14 cellular contexts compared by ENCODE assay signal in genomic region chr17:975321-975982, GRCh38. TPM values are rescaled to one million over a fixed set of nuclear protein-coding genes. Genes with fewer than 3 reads are reported as not detected.
DNase-seq lines count a peak whose midpoint lies in the region; TF ChIP-seq lines count a peak whose summit lies in the region.
"Had no signal": no experiment of that assay in that cellular context is flagged by ENCODE, and none has a peak within 500 bp of the region (broad histone marks: within the 10 kb centered on the region; RNA-seq: fewer than 3 reads in every experiment).

No MANE protein-coding gene starts in this region.

- no peak for DNase-seq in mammary epithelial cell
- DNase-seq in MCF 10A (ENCODE audit: unreplicated experiment) = no peak
- no peak for DNase-seq in chondrocyte (ENCODE audit: low spot score)
- no peak for DNase-seq in vagina (ENCODE audit: extremely low spot score in 2 of 2)
- no peak for DNase-seq in thyroid gland
- no peak for DNase-seq in HEK293T (ENCODE audit: extremely low spot score)
- no peak for DNase-seq in NCI-H748 treated with DMSO at 0.1 percent for 48 hours (lab: John Stamatoyannopoulos, UW)
- DNase-seq: activated CD8-positive, alpha-beta memory T cell treated with anti-CD3 and anti-CD28 coated beads for 24 hours; activated naive CD8-positive, alpha-beta T cell treated with anti-CD3 and anti-CD28 coated beads, Interleukin-2, amount 10 ng/mL, durations not matched to agents 7 days and 5 days; DMS79; Karpas-422; stimulated activated CD4-positive, alpha-beta T cell treated with anti-CD3 and anti-CD28 coated beads, Interleukin-4, amount 100 ng/mL, for 4 hours had no signal

- H3K36me3 ChIP-seq in mammary epithelial cell (ENCODE audit: insufficient read depth, low read length) (no peaks in the 10 kb centered on the region), liver (ENCODE audit: control insufficient read depth in 4 of 4, insufficient read depth in 3 of 4, low read depth in 1 of 4, low read length in 3 of 4) (peaks cover 0 to 2% (median 0%) of the 10 kb centered on the region in 4 donors), vagina (no peaks in the 10 kb centered on the region), thyroid gland (no peaks in the 10 kb centered on the region)

- H3K4me3 Mint-ChIP-seq in MCF 10A (ENCODE audit: unreplicated experiment) = no peak overlapping the region
- H3K4me3 Mint-ChIP-seq in chondrocyte (ENCODE audit: unreplicated experiment) = peak overlapping the region; percentile 20
- H3K4me3 Mint-ChIP-seq: activated naive CD8-positive, alpha-beta T cell treated with anti-CD3 and anti-CD28 coated beads, Interleukin-2, amount 10 ng/mL, durations not matched to agents 7 days and 5 days; dendritic cell treated with granulocyte-macrophage colony-stimulating factor and Interleukin-4, amounts not matched to agents 40 ng/mL and 50 ng/mL, for 4 days had no signal

- TF ChIP-seq CTCF in mammary epithelial cell (conservative IDR thresholded peaks at IDR 0.05 in 1 of 2, IDR thresholded peaks at IDR 0.05 in 1 of 2; ENCODE audit: extremely low read depth in 1 of 2, insufficient read depth in 1 of 2, low read depth in 1 of 2, low read length in 2 of 2) (no peak), MCF 10A (IDR thresholded peaks at IDR 0.05; ENCODE audit: unreplicated experiment) (no peak), chondrocyte (IDR thresholded peaks at IDR 0.05) (no peak), liver (IDR thresholded peaks at IDR 0.05; ENCODE audit: low read depth, low read length, missing input control) (no peak), vagina (IDR thresholded peaks at IDR 0.05) (no peak), thyroid gland (IDR thresholded peaks at IDR 0.05) (no peak)

- peaks cover 7% of the 10 kb centered on the region for H3K4me1 Mint-ChIP-seq in MCF 10A (ENCODE audit: insufficient read depth, unreplicated experiment)
- H3K4me1 Mint-ChIP-seq in chondrocyte (ENCODE audit: low read depth) = peaks cover 61% of the 10 kb centered on the region

- CTCF ChIA-PET in mammary epithelial cell (lab: Charles Lee; ENCODE audit: low non-redundant PET) (no interaction called here), MCF 10A (lab: Yijun Ruan, JAX) (interaction anchor here (0.6 to 2.0 kb wide), 7 partner anchors 71 to 147 kb away, joined by 3 to 8 read pairs (median 3); no protein-coding TSS in a partner anchor), HEK293T (lab: Yijun Ruan, JAX) (interaction anchor here (0.5 kb wide), 1 partner anchor 162 kb away, joined by 3 read pairs; no protein-coding TSS in a partner anchor)

- H2AFZ ChIP-seq in mammary epithelial cell (ENCODE audit: low read depth, low read length) = no peak overlapping the region

- H3K4me3 ChIP-seq in mammary epithelial cell (replicated peaks in 1 of 3; ENCODE audit: insufficient read depth in 1 of 3, low read depth in 2 of 3, low read length in 3 of 3) = no peak overlapping the region
- H3K4me3 ChIP-seq in liver (ENCODE audit: low read depth in 1 of 3, low read length in 3 of 3) = no peak overlapping the region
- H3K4me3 ChIP-seq in vagina = no peak overlapping the region
- H3K4me3 ChIP-seq in thyroid gland (replicated peaks in 1 of 3) = no peak overlapping the region

- H3K9ac ChIP-seq in mammary epithelial cell (ENCODE audit: insufficient read depth, low read length) (no peak overlapping the region), liver (ENCODE audit: low read depth in 1 of 2, low read length in 2 of 2) (no peak overlapping the region)

- H3K27me3 ChIP-seq in mammary epithelial cell (ENCODE audit: insufficient read depth, low read length) = no peaks in the 10 kb centered on the region
- H3K27me3 ChIP-seq in liver (ENCODE audit: control insufficient read depth in 4 of 4, insufficient read depth in 4 of 4, low read length in 3 of 4) = no peaks in the 10 kb centered on the region
- H3K27me3 ChIP-seq in vagina = no peaks in the 10 kb centered on the region
- no peaks in the 10 kb centered on the region for H3K27me3 ChIP-seq in thyroid gland

- peak overlapping the region; percentile 28 for H3K4me2 ChIP-seq in mammary epithelial cell (ENCODE audit: insufficient read depth, low read depth, low read length)

- H3K9me3 ChIP-seq in mammary epithelial cell (replicated peaks; ENCODE audit: insufficient read depth, low read length) (no peaks in the 10 kb centered on the region), liver (ENCODE audit: control insufficient read depth in 4 of 4, low read length in 3 of 4) (no peaks in the 10 kb centered on the region), vagina (no peaks in the 10 kb centered on the region), thyroid gland (no peaks in the 10 kb centered on the region)

- H3K9me3 Mint-ChIP-seq in MCF 10A (ENCODE audit: unreplicated experiment) (no peaks in the 10 kb centered on the region), chondrocyte (ENCODE audit: low read depth) (no peaks in the 10 kb centered on the region)
- H3K9me3 Mint-ChIP-seq: activated naive CD8-positive, alpha-beta T cell treated with anti-CD3 and anti-CD28 coated beads, Interleukin-2, amount 10 ng/mL, durations not matched to agents 7 days and 5 days; dendritic cell treated with granulocyte-macrophage colony-stimulating factor and Interleukin-4, amounts not matched to agents 40 ng/mL and 50 ng/mL, for 4 days had no signal

- H3K27ac ChIP-seq in mammary epithelial cell (ENCODE audit: insufficient read depth, low read depth, low read length) = peak overlapping the region; percentile 35
- no peak overlapping the region for H3K27ac ChIP-seq in liver (ENCODE audit: low read depth in 1 of 2, low read length in 2 of 2)
- H3K27ac ChIP-seq in vagina = peak overlapping the region; percentile 5
- no peak overlapping the region for H3K27ac ChIP-seq in thyroid gland

- H3K27ac Mint-ChIP-seq in MCF 10A (ENCODE audit: low read depth, unreplicated experiment) (no peak overlapping the region), chondrocyte (ENCODE audit: unreplicated experiment) (peak overlapping the region; percentile 71)
- H3K27ac Mint-ChIP-seq: activated naive CD8-positive, alpha-beta T cell treated with anti-CD3 and anti-CD28 coated beads, Interleukin-2, amount 10 ng/mL, durations not matched to agents 7 days and 5 days; dendritic cell treated with granulocyte-macrophage colony-stimulating factor and Interleukin-4, amounts not matched to agents 40 ng/mL and 50 ng/mL, for 4 days had no signal

- H3K79me2 ChIP-seq in mammary epithelial cell (ENCODE audit: insufficient read depth, low read length) = peaks cover 79% of the 10 kb centered on the region

- 100% methylated on average over 4 of the region's 5 CpGs for WGBS in mammary epithelial cell (ENCODE audit: low coverage, missing lambda C conversion rate)
- WGBS in liver = 50% methylated on average over 5 of the region's 5 CpGs
- WGBS in thyroid gland, 2 donors = 35 to 37% methylated on average over 5 of the region's 5 CpGs

- H4K20me1 ChIP-seq in mammary epithelial cell (ENCODE audit: insufficient read depth, low read length) = no peaks in the 10 kb centered on the region

- TF ChIP-seq RAD21 in liver (IDR thresholded peaks at IDR 0.05) = no peak

- in situ Hi-C loops in mammary epithelial cell (cut with MboI; ENCODE audit: low sequenced_read_pairs in 2 of 2) = loop anchor here in 1 of 2 donors (10.0 kb wide), 1 partner anchor 101 kb away; no protein-coding TSS in a partner anchor

- dilution Hi-C loops in mammary epithelial cell (cut with HindIII; ENCODE audit: low sequenced_read_pairs) = loop anchor here (5.0 kb wide), 3 partner anchors 33 to 178 kb away; no protein-coding TSS in a partner anchor

- peaks cover 6% of the 10 kb centered on the region for H3K36me3 Mint-ChIP-seq in MCF 10A (ENCODE audit: insufficient read depth, unreplicated experiment)
- no peaks in the 10 kb centered on the region for H3K36me3 Mint-ChIP-seq in chondrocyte (ENCODE audit: low read depth)
- H3K36me3 Mint-ChIP-seq: activated naive CD8-positive, alpha-beta T cell treated with anti-CD3 and anti-CD28 coated beads, Interleukin-2, amount 10 ng/mL, durations not matched to agents 7 days and 5 days had no signal

- TF ChIP-seq POLR2A in vagina (IDR thresholded peaks at IDR 0.05) (no peak), thyroid gland (IDR thresholded peaks at IDR 0.05) (no peak)

- BruUV-seq in mammary epithelial cell (replicated peaks; lab: Mats Ljungman, UMichigan) = no TSS peak
- no TSS peak for BruUV-seq in MCF 10A (replicated peaks; lab: Mats Ljungman, UMichigan)

- H3K27me3 Mint-ChIP-seq in MCF 10A (ENCODE audit: insufficient read depth, unreplicated experiment) (no peaks in the 10 kb centered on the region), chondrocyte (ENCODE audit: low read depth) (no peaks in the 10 kb centered on the region)

- peaks cover 46% of the 10 kb centered on the region for H3K4me1 ChIP-seq in mammary epithelial cell (ENCODE audit: insufficient read depth, low read length)
- peaks cover 0 to 15% (median 9%) of the 10 kb centered on the region in 4 donors for H3K4me1 ChIP-seq in liver (ENCODE audit: control insufficient read depth in 4 of 4, insufficient read depth in 4 of 4, low read length in 3 of 4)
- H3K4me1 ChIP-seq in vagina = peaks cover 48% of the 10 kb centered on the region
- H3K4me1 ChIP-seq in thyroid gland = peaks cover 9 to 24% of the 10 kb centered on the region in 2 donors

- intact Hi-C loops in mammary epithelial cell (cut with micrococcal nuclease) (no loop called here), MCF 10A (cut with micrococcal nuclease) (no loop called here), vagina (cut with DNase I) (loop anchor here (10.0 kb wide), 2 partner anchors 91 to 121 kb away; no protein-coding TSS in a partner anchor), thyroid gland (cut with DNase I) (loop anchor here (5.0 kb wide), 1 partner anchor 98 kb away; no protein-coding TSS in a partner anchor)

- POLR2A ChIA-PET in MCF 10A (lab: Yijun Ruan, JAX) = interaction anchor here (0.7 to 11.8 kb wide), 8 partner anchors 9 to 193 kb away, joined by 3 to 171 read pairs (median 4); no protein-coding TSS in a partner anchor
- POLR2A ChIA-PET in HEK293T (lab: Yijun Ruan, JAX) = interaction anchor here (0.7 to 1.7 kb wide), 2 partner anchors 21 to 73 kb away, joined by 3 to 5 read pairs; partner anchors contain the start of gene TIMM22

TF ChIP-seq in liver, 16 proteins besides CTCF, POLR2A, EP300 and RAD21 (continues in another document):
- no peak for TF ChIP-seq FOXA1 (IDR thresholded peaks at IDR 0.05)

TF ChIP-seq in HEK293T, 16 proteins besides CTCF, POLR2A, EP300 and RAD21 (continues in another document):
- TF ChIP-seq FOXA1 (IDR thresholded peaks at IDR 0.05) (no peak), L3MBTL2 (conservative IDR thresholded peaks at IDR 0.05) (no peak)

RNA-seq across cellular contexts. Expression of gene NXN, which starts 4.1 kb away (rescaled TPM):
- total RNA-seq in mammary epithelial cell = 100 to 1,000 TPM; 126 to 128 TPM
- 87.8 TPM for polyA plus RNA-seq in mammary epithelial cell
- 188 TPM for polyA minus RNA-seq in mammary epithelial cell
- 36.8 and 57.3 TPM in 2 replicates for total RNA-seq in MCF 10A (2022)
- total RNA-seq in chondrocyte = 85.2 to 93.6 TPM (median 86.4 TPM) in 3 replicates
- total RNA-seq in liver = 1 to 10 TPM; 2.3 to 4.2 TPM
- 1 to 10 TPM; 2.5 to 4.5 TPM for polyA plus RNA-seq in liver
- 51.6 TPM for total RNA-seq in vagina
- total RNA-seq in thyroid gland = 10 to 100 TPM; 14.5 to 18.3 (median 17.2) TPM

RNA-seq across cellular contexts. Expression of gene TIMM22, which starts 21.5 kb away (rescaled TPM):
- total RNA-seq in mammary epithelial cell (10 to 100 TPM; 14.3 to 17.2 TPM), MCF 10A (2022) (16.6 and 18.5 TPM in 2 replicates), chondrocyte (10.0 to 13.1 TPM (median 10.3 TPM) in 3 replicates), liver (1 to 10 TPM; 4.4 to 5.0 TPM), vagina (8.8 TPM), thyroid gland (10 to 100 TPM; 14.7 to 17.1 (median 14.9) TPM)
- polyA plus RNA-seq in mammary epithelial cell (17.8 TPM), liver (1 to 10 TPM; 4.4 to 4.7 TPM)
- 20.6 TPM for polyA minus RNA-seq in mammary epithelial cell

Comparison
In these comparisons a context has a peak if more than half of its experiments do, and no peak if none do; other contexts are left out.
1. H3K27ac ChIP-seq: peak in mammary epithelial cell (single experiment) and vagina (single experiment); none in liver (0 of 2) and thyroid gland (0 of 3).
2. intact Hi-C loops: an anchor here in vagina (10.0 kb wide) and thyroid gland (5.0 kb wide); none called in mammary epithelial cell and MCF 10A.